In the genomic region with DNA sequence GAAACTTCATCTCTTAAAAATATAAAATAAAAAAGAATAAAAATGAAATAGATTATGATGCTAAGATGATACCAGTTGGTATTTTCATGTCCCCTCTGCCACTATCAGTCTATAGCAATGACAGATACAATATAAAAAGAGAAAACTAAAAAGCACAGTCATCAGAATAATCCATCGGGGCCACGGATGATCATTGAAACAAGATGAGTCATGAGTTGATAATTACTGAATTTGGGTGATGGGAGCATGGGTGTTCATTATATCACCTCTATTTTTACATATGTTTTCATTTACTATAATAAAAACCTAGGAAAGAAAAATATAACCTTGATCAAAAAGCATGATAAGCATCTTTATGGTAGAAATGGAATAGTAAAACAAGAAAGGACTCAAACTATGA, we compare ENCODE assay signal across 2 cellular contexts.
TF ChIP-seq lines count a peak whose summit lies in the region.

No MANE protein-coding gene starts in this region.

TF ChIP-seq in A549, 52 proteins besides CTCF, POLR2A, EP300 and RAD21:
- TF ChIP-seq MAFK (IDR thresholded peaks at IDR 0.05; ENCODE audit: partially characterized antibody), result peak; percentile 33
- no peak for TF ChIP-seq CHD2 (IDR thresholded peaks at IDR 0.05; ENCODE audit: low read length, partially characterized antibody)
- TF ChIP-seq RARB (CRISPR knock-in tag; IDR thresholded peaks at IDR 0.05), result no peak
- TF ChIP-seq ZC3H11A (IDR thresholded peaks at IDR 0.05), result no peak

TF ChIP-seq in IMR-90, 13 proteins besides CTCF, POLR2A, EP300 and RAD21:
- TF ChIP-seq CHD1 (IDR thresholded peaks at IDR 0.05; ENCODE audit: low read depth, low read length), result no peak
- TF ChIP-seq MAFK (IDR thresholded peaks at IDR 0.05; ENCODE audit: low read depth, low read length), result peak; percentile 34; the same call in 1 of the 2 replicates
